18 cellular contexts compared by ENCODE assay signal in the genomic region with DNA sequence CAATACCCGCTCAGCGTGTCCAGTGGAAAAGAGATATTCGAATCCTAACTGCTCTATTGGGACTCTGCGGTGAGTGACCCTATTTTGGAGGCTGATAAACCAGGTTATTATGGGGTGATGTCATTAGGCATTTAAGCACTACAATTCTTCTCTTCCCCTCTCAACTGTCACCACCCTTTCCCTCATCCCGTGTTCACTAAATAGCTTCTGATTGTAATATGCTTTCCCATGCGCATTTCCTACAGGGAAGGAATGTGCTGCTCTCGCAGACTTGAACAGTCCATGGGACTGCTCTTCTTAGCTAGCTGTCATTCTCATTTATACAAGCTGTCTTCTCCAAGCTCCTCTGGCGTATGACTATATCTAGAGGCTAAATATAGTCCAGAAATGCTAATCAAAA. TPM values are rescaled to one million over a fixed set of nuclear protein-coding genes. Genes with fewer than 3 reads are reported as not detected.
A peak's percentile ranks its signal among the peaks of the same experiment; 100 is the strongest.
DNase-seq lines count a peak whose midpoint lies in the region; ATAC-seq, FAIRE-seq and TF ChIP-seq lines count a peak whose summit lies in the region.
"Had no signal": no experiment of that assay in that cellular context is flagged by ENCODE, and none has a peak within 500 bp of the region (broad histone marks: within the 10 kb centered on the region; RNA-seq: fewer than 3 reads in every experiment).

No MANE protein-coding gene starts in this region.

- TF ChIP-seq CTCF in K562 (IDR thresholded peaks at IDR 0.05 in 2 of 3, conservative IDR thresholded peaks at IDR 0.05 in 1 of 3; ENCODE audit: insufficient read depth in 2 of 3, low read depth in 1 of 3, low read length in 3 of 3), result no peak
- TF ChIP-seq CTCF in chondrocyte (IDR thresholded peaks at IDR 0.05), result no peak
- no peak for TF ChIP-seq CTCF in heart right ventricle (IDR thresholded peaks at IDR 0.05)
- TF ChIP-seq CTCF in neural cell (IDR thresholded peaks at IDR 0.05; ENCODE audit: poor library complexity, severe bottlenecking), result no peak
- no peak for TF ChIP-seq CTCF in GM13976 (IDR thresholded peaks at IDR 0.05; ENCODE audit: borderline replicate concordance, control extremely low read depth, extremely low read depth, insufficient read depth, missing control alignments)

- H3K9me2 ChIP-seq in neural cell (ENCODE audit: insufficient read depth, low read length), result no peaks in the 10 kb centered on the region

- peaks cover 8% of the 10 kb centered on the region for H3K4me1 Mint-ChIP-seq in chondrocyte (ENCODE audit: low read depth)
- H3K4me1 Mint-ChIP-seq in activated naive CD4-positive, alpha-beta T cell treated with anti-CD3 and anti-CD28 coated beads for 36 hours (ENCODE audit: low read depth), result no peaks in the 10 kb centered on the region
- H3K4me1 Mint-ChIP-seq: CD4-positive, alpha-beta memory T cell had no signal

- POLR2A ChIA-PET in K562 (lab: Yijun Ruan, JAX), result interaction anchor here (0.7 to 1.2 kb wide), 2 partner anchors 8 to 14 kb away, joined by 3 read pairs; no protein-coding TSS in a partner anchor

- H3K27ac Mint-ChIP-seq in chondrocyte (ENCODE audit: unreplicated experiment), result peak overlapping the region; percentile 39
- H3K27ac Mint-ChIP-seq in activated naive CD4-positive, alpha-beta T cell treated with anti-CD3 and anti-CD28 coated beads for 36 hours, result no peak overlapping the region
- H3K27ac Mint-ChIP-seq: H9 had no signal

- H3K79me2 ChIP-seq in K562 (ENCODE audit: control insufficient read depth, insufficient read depth, low read length) (no peaks in the 10 kb centered on the region), neural cell (replicated peaks; ENCODE audit: insufficient read depth, low read length) (no peaks in the 10 kb centered on the region)

- no peak overlapping the region for H3K4me3 Mint-ChIP-seq in chondrocyte (ENCODE audit: unreplicated experiment)
- H3K4me3 Mint-ChIP-seq in activated naive CD4-positive, alpha-beta T cell treated with anti-CD3 and anti-CD28 coated beads for 36 hours, result no peak overlapping the region
- H3K4me3 Mint-ChIP-seq: CD4-positive, alpha-beta memory T cell; H9 had no signal

- no peak for FAIRE-seq in K562 (lab: Jason Lieb, UNC)
- FAIRE-seq: A549, GM12892, H1 had no signal

- no peaks in the 10 kb centered on the region for H4K20me1 ChIP-seq in K562 (replicated peaks; ENCODE audit: control insufficient read depth, insufficient read depth, low read length)
- no peaks in the 10 kb centered on the region for H4K20me1 ChIP-seq in neural cell (ENCODE audit: insufficient read depth)

- H3F3A ChIP-seq in neural cell (ENCODE audit: insufficient read depth, low read length, poor library complexity, severe bottlenecking), result no peaks in the 10 kb centered on the region

- H3K36me3 ChIP-seq in K562 (ENCODE audit: control insufficient read depth, insufficient read depth, low read length) (no peaks in the 10 kb centered on the region), heart right ventricle (no peaks in the 10 kb centered on the region), neural cell (ENCODE audit: insufficient read depth, low read length) (no peaks in the 10 kb centered on the region)

- DNase-seq in K562 (ENCODE audit: extremely low read depth in 1 of 4, low spot score in 3 of 4) (peak in 1 of 4 experiments; percentile 21), chondrocyte (ENCODE audit: low spot score) (no peak), heart right ventricle (peak in 1 of 2 donors; percentile 3), GM13976 (ENCODE audit: low spot score) (no peak)
- no peak for DNase-seq in activated naive CD4-positive, alpha-beta T cell treated with anti-CD3 and anti-CD28 coated beads for 36 hours
- DNase-seq: AML-193; CD4-positive, alpha-beta memory T cell; DMS153; DMS79; GDM1; H9 had no signal

- TF ChIP-seq POLR2A in K562 (conservative IDR thresholded peaks at IDR 0.05), result no peak

- H3K4me2 ChIP-seq in K562 (ENCODE audit: insufficient read depth, low read length), result 0 out of 2 replicates have a peak overlapping the region, but pooled peaks have one; percentile 13
- H3K4me2 ChIP-seq in neural cell (ENCODE audit: low read length), result no peak overlapping the region
- H3K4me2 ChIP-seq: A549 had no signal

- no peak overlapping the region for H3K9ac ChIP-seq in K562 (ENCODE audit: insufficient read depth in 1 of 2, low read depth in 2 of 2, low read length in 2 of 2)
- H3K9ac ChIP-seq in neural cell (ENCODE audit: low read length), result no peak overlapping the region

- in situ Hi-C loops in K562 (cut with MboI) (no loop called here), GM13976 (cut with MboI; ENCODE audit: low sequenced_read_pairs, unreplicated experiment) (no loop called here)

- H3K27me3 ChIP-seq in K562 (ENCODE audit: control insufficient read depth in 2 of 2, insufficient read depth in 2 of 2, low read length in 2 of 2) (no peaks in the 10 kb centered on the region), heart right ventricle (no peaks in the 10 kb centered on the region), neural cell (ENCODE audit: insufficient read depth, low read depth, low read length) (no peaks in the 10 kb centered on the region)

- CTCF ChIA-PET in K562 (lab: Yijun Ruan, JAX; ENCODE audit: low intra/inter-chr PET ratio), result no interaction called here
- CTCF ChIA-PET in activated naive CD4-positive, alpha-beta T cell treated with anti-CD3 and anti-CD28 coated beads for 36 hours (lab: Charles Lee), result no interaction called here

- TF ChIP-seq EP300 in K562 (IDR thresholded peaks at IDR 0.05; ENCODE audit: low read length) (no peak), neural cell (conservative IDR thresholded peaks at IDR 0.05; ENCODE audit: poor library complexity, severe bottlenecking) (peak; percentile 53)

- H3K9me3 ChIP-seq in K562 (replicated peaks; ENCODE audit: control insufficient read depth, insufficient read depth, low read depth, low read length), result no peaks in the 10 kb centered on the region
- H3K9me3 ChIP-seq in heart right ventricle, result peaks cover 0 to 4% (median 0%) of the 10 kb centered on the region in 11 donors
- H3K9me3 ChIP-seq in neural cell (ENCODE audit: low read length), result no peaks in the 10 kb centered on the region

- TF ChIP-seq RAD21 in K562 (CRISPR knock-in tag; conservative IDR thresholded peaks at IDR 0.05 in 1 of 2, IDR thresholded peaks at IDR 0.05 in 1 of 2) (no peak), neural cell (conservative IDR thresholded peaks at IDR 0.05) (no peak)

- H3K9me3 Mint-ChIP-seq in chondrocyte (ENCODE audit: low read depth), result peaks cover 7% of the 10 kb centered on the region
- H3K9me3 Mint-ChIP-seq in activated naive CD4-positive, alpha-beta T cell treated with anti-CD3 and anti-CD28 coated beads for 36 hours, result peaks cover 8% of the 10 kb centered on the region
- H3K9me3 Mint-ChIP-seq: H9 had no signal

- H3K27ac ChIP-seq in K562 (ENCODE audit: extremely low read depth, low read depth, low read length) (no peak overlapping the region), heart right ventricle (peak overlapping the region in 4 of 10 donors; percentile 25 to 65 (median 44)), neural cell (ENCODE audit: low read length) (peak overlapping the region; percentile 51)
- H3K27ac ChIP-seq: A549, C4-2B, HL-60 had no signal

- no peak overlapping the region for H3K4me3 ChIP-seq in K562
- no peak overlapping the region for H3K4me3 ChIP-seq in heart right ventricle
- peak overlapping the region; percentile 35 for H3K4me3 ChIP-seq in neural cell (ENCODE audit: low read length)
- H3K4me3 ChIP-seq: A549 had no signal

- H3K36me3 Mint-ChIP-seq in chondrocyte (ENCODE audit: low read depth), result no peaks in the 10 kb centered on the region
- H3K36me3 Mint-ChIP-seq in activated naive CD4-positive, alpha-beta T cell treated with anti-CD3 and anti-CD28 coated beads for 36 hours (ENCODE audit: low read depth), result peaks cover 3% of the 10 kb centered on the region
- H3K36me3 Mint-ChIP-seq: CD4-positive, alpha-beta memory T cell had no signal

- peaks cover 3% of the 10 kb centered on the region for H3K27me3 Mint-ChIP-seq in chondrocyte (ENCODE audit: low read depth)
- H3K27me3 Mint-ChIP-seq in activated naive CD4-positive, alpha-beta T cell treated with anti-CD3 and anti-CD28 coated beads for 36 hours (ENCODE audit: low read depth), result peaks cover 21% of the 10 kb centered on the region

- H3K9me1 ChIP-seq in K562 (ENCODE audit: control insufficient read depth, insufficient read depth, low read length), result no peaks in the 10 kb centered on the region

- H2AFZ ChIP-seq in K562 (ENCODE audit: low read depth, low read length), result 0 out of 2 replicates have a peak overlapping the region, but pooled peaks have one; percentile 24
- no peak overlapping the region for H2AFZ ChIP-seq in neural cell (ENCODE audit: low read depth, low read length)

- ATAC-seq in K562, result peak; percentile 46
- ATAC-seq in heart right ventricle, result peak in 7 of 8 donors; percentile 44 to 97 (median 54)
- ATAC-seq in HG03139 (IDR thresholded peaks at IDR 0.05; ENCODE audit: unreplicated experiment), result no peak
- ATAC-seq: A549 had no signal

- 14% methylated on average over 8 of the region's 8 CpGs for WGBS in K562 (ENCODE audit: insufficient coverage, low coverage, missing lambda C conversion rate)
- 27 to 41% methylated on average over 8 of the region's 8 CpGs for WGBS in heart right ventricle, 2 donors

- intact Hi-C loops in K562 (cut with micrococcal nuclease) (loop anchor here (5.0 kb wide), 1 partner anchor 40 kb away; a partner anchor contains a TSS), heart right ventricle (cut with DNase I) (no loop called here)
- intact Hi-C loops in activated naive CD4-positive, alpha-beta T cell treated with anti-CD3 and anti-CD28 coated beads for 36 hours (cut with micrococcal nuclease), result no loop called here

- no TSS peak for BruUV-seq in K562 (replicated peaks; lab: Mats Ljungman, UMichigan)

- H3K4me1 ChIP-seq in K562 (replicated peaks in 1 of 2; ENCODE audit: control insufficient read depth in 2 of 2, insufficient read depth in 2 of 2, low read length in 2 of 2) (peaks cover 0 to 10% of the 10 kb centered on the region in 2 experiments; a peak in 2 of 5 replicates), heart right ventricle (peaks cover 0 to 13% (median 0%) of the 10 kb centered on the region in 9 donors)
- H3K4me1 ChIP-seq: A549 had no signal

RNA-seq across cellular contexts. Expression of a gene that starts 39.8 kb away (rescaled TPM):
- total RNA-seq in K562 (2011; cell fraction: chromatin; rRNA removed; ENCODE audit: low replicate concordance), result 8.0 and 26.5 TPM in 2 replicates
- 1.5 and 3.0 TPM in 2 replicates for total RNA-seq in K562 (2011; cell fraction: nucleolus; rRNA removed)
- 6.6 and 7.8 TPM in 2 replicates for total RNA-seq in K562 (2011; cell fraction: nucleoplasm; rRNA removed)
- total RNA-seq in K562 (2014; rRNA removed) (13.2 and 14.0 TPM in 2 replicates), K562 (2014; rRNA removed; fragmentation: Illumina TruSeq; extraction: Trizol) (21.9 and 26.4 TPM in 2 replicates), K562 (2015; rRNA removed; fragmentation: Illumina TruSeq; extraction: Trizol) (21.2 and 21.3 TPM in 2 replicates), K562 (2021) (26.2 and 27.6 TPM in 2 replicates), chondrocyte (39.4 to 46.6 TPM (median 42.2 TPM) in 3 replicates), heart right ventricle (10 to 100 TPM; 19.7 to 30.9 (median 25.7) TPM)
- polyA plus RNA-seq in K562 (2011; rRNA removed) (5.4 and 13.6 TPM in 2 replicates), K562 (2014; fragmentation: Illumina TruSeq; extraction: Trizol) (22.5 and 23.5 TPM in 2 replicates), K562 (2014; fragmentation: Nextera tagmentation; extraction: Ambion mirVana) (10 to 100 TPM in 1 of 2 experiments, 1 to 10 TPM in 1; 8.3 to 11.4 TPM), K562 (2014; rRNA removed) (14.7 and 16.5 TPM in 2 replicates), heart right ventricle (1 to 10 TPM; 5.0 to 6.8 TPM), neural cell (22.6 and 29.1 TPM in 2 replicates)
- polyA plus RNA-seq in K562 (2011; cell fraction: cytosol; rRNA removed), result 1.8 and 3.3 TPM in 2 replicates
- 2.2 and 5.3 TPM in 2 replicates for polyA plus RNA-seq in K562 (2011; cell fraction: nucleus; rRNA removed)
- polyA plus RNA-seq in K562 (2012), result 12.4 and 13.5 TPM in 2 replicates
- 18.8 and 31.0 TPM in 2 replicates for polyA minus RNA-seq in K562 (2011; rRNA and poly(A)+ RNA removed)
- 5.4 and 15.3 TPM in 2 replicates for polyA minus RNA-seq in K562 (2011; cell fraction: cytosol; rRNA and poly(A)+ RNA removed)
- 7.8 and 9.4 TPM in 2 replicates for polyA minus RNA-seq in K562 (2011; cell fraction: nucleus; rRNA and poly(A)+ RNA removed)
- polyA minus RNA-seq in neural cell, result 153 and 162 TPM in 2 replicates
- total RNA-seq in activated naive CD4-positive, alpha-beta T cell treated with anti-CD3 and anti-CD28 coated beads for 36 hours, result 10 to 100 TPM; 31.9 to 33.8 TPM

RNA-seq across cellular contexts. Expression of a gene that starts 48.9 kb away (rescaled TPM):
- total RNA-seq in K562 (2011; cell fraction: chromatin; rRNA removed; ENCODE audit: low replicate concordance), result 90.2 and 99.8 TPM in 2 replicates
- total RNA-seq in K562 (2011; cell fraction: nucleolus; rRNA removed), result 24.0 and 29.1 TPM in 2 replicates
- 14.7 and 29.8 TPM in 2 replicates for total RNA-seq in K562 (2011; cell fraction: nucleoplasm; rRNA removed)
- 12.4 and 13.6 TPM in 2 replicates for total RNA-seq in K562 (2014; rRNA removed)
- 21.0 and 22.1 TPM in 2 replicates for total RNA-seq in K562 (2014; rRNA removed; fragmentation: Illumina TruSeq; extraction: Trizol)
- 18.1 and 19.0 TPM in 2 replicates for total RNA-seq in K562 (2015; rRNA removed; fragmentation: Illumina TruSeq; extraction: Trizol)
- total RNA-seq in K562 (2021), result 18.9 and 20.5 TPM in 2 replicates
- 24.9 and 26.1 TPM in 2 replicates for polyA plus RNA-seq in K562 (2011; rRNA removed)
- polyA plus RNA-seq in K562 (2011; cell fraction: cytosol; rRNA removed), result 8.4 and 14.0 TPM in 2 replicates
- polyA plus RNA-seq in K562 (2011; cell fraction: nucleus; rRNA removed), result 30.7 and 32.9 TPM in 2 replicates
- 6.1 and 11.1 TPM in 2 replicates for polyA plus RNA-seq in K562 (2012)
- polyA plus RNA-seq in K562 (2014; fragmentation: Illumina TruSeq; extraction: Trizol), result 12.9 and 14.4 TPM in 2 replicates
- 1 to 10 TPM; 3.3 to 3.9 TPM for polyA plus RNA-seq in K562 (2014; fragmentation: Nextera tagmentation; extraction: Ambion mirVana)
- 9.1 and 10.1 TPM in 2 replicates for polyA plus RNA-seq in K562 (2014; rRNA removed)
- polyA minus RNA-seq in K562 (2011; rRNA and poly(A)+ RNA removed), result 61.2 and 64.1 TPM in 2 replicates
- polyA minus RNA-seq in K562 (2011; cell fraction: cytosol; rRNA and poly(A)+ RNA removed), result 9.6 and 11.6 TPM in 2 replicates
- 28.1 and 44.1 TPM in 2 replicates for polyA minus RNA-seq in K562 (2011; cell fraction: nucleus; rRNA and poly(A)+ RNA removed)
- 15.3 to 21.1 TPM (median 15.9 TPM) in 3 replicates for total RNA-seq in chondrocyte
- 10 to 100 TPM in 7 of 10 donors, 1 to 10 TPM in 3; 7.1 to 14.9 (median 11.3) TPM for total RNA-seq in heart right ventricle
- 1 to 10 TPM; 3.4 to 4.5 TPM for polyA plus RNA-seq in heart right ventricle
- polyA plus RNA-seq in neural cell, result 30.4 and 33.2 TPM in 2 replicates
- polyA minus RNA-seq in neural cell, result 67.3 and 70.1 TPM in 2 replicates
- total RNA-seq in activated naive CD4-positive, alpha-beta T cell treated with anti-CD3 and anti-CD28 coated beads for 36 hours, result 10 to 100 TPM; 39.2 to 39.5 TPM
